8 cellular contexts compared by ENCODE assay signal in genomic region chr1:11098931-11099309, GRCh38. TPM values are rescaled to one million over a fixed set of nuclear protein-coding genes. Genes with fewer than 3 reads are reported as not detected.
DNase-seq lines count a peak whose midpoint lies in the region; FAIRE-seq and TF ChIP-seq lines count a peak whose summit lies in the region.

No MANE protein-coding gene starts in this region.

- intact Hi-C loops in CD14-positive monocyte (cut with micrococcal nuclease): loop anchor here in 1 of 2 donors (5.0 to 10.0 kb wide), 2 partner anchors 82 to 166 kb away; partner anchors contain the start of gene MTOR

- H3K36me3 Mint-ChIP-seq in CD14-positive monocyte (peaks cover 13 to 38% of the 10 kb centered on the region in 2 donors), neural crest cell (ENCODE audit: low read depth) (peaks cover 3% of the 10 kb centered on the region)

- 18 to 26% methylated on average over 4 to 5 of the region's 5 CpGs for WGBS in ectodermal cell, 2 experiments

- H3K4me3 ChIP-seq in LNCaP clone FGC (ENCODE audit: low read depth, low read length) (peak overlapping the region; percentile 96), ectodermal cell (ENCODE audit: insufficient read depth, low read depth, low read length) (peak overlapping the region; percentile 99)

- DNase-seq in CD14-positive monocyte (ENCODE audit: low spot score): no peak
- DNase-seq in LNCaP clone FGC (ENCODE audit: low read depth): no peak
- DNase-seq in neural crest cell (ENCODE audit: low read depth, low spot score): no peak
- no peak for DNase-seq in NCI-H1930 (lab: John Stamatoyannopoulos, UW)
- DNase-seq in hepatic stellate cell (ENCODE audit: low spot score): no peak
- no peak for DNase-seq in frontal cortex (ENCODE audit: low spot score in 2 of 2)
- no peak for DNase-seq in cerebellar nuclear complex (lab: John Stamatoyannopoulos, UW)

- peaks cover 9% of the 10 kb centered on the region for H3K4me1 Mint-ChIP-seq in CD14-positive monocyte
- H3K4me1 Mint-ChIP-seq in neural crest cell: peaks cover 23% of the 10 kb centered on the region

- peaks cover 29% of the 10 kb centered on the region for H3K36me3 ChIP-seq in ectodermal cell (ENCODE audit: control insufficient read depth, insufficient read depth, low read length)

- H3K9me3 Mint-ChIP-seq in CD14-positive monocyte: no peaks in the 10 kb centered on the region
- H3K9me3 Mint-ChIP-seq in neural crest cell: no peaks in the 10 kb centered on the region

- H3K27me3 Mint-ChIP-seq in CD14-positive monocyte (ENCODE audit: low read depth in 3 of 3): no peaks in the 10 kb centered on the region
- H3K27me3 Mint-ChIP-seq in neural crest cell (ENCODE audit: low read depth): no peaks in the 10 kb centered on the region

- H3K27me3 ChIP-seq in ectodermal cell (ENCODE audit: control insufficient read depth, insufficient read depth, low read length, poor library complexity, severe bottlenecking): no peaks in the 10 kb centered on the region

- H3K27ac Mint-ChIP-seq in CD14-positive monocyte: peak overlapping the region; percentile 53 to 87 (median 79)
- H3K27ac Mint-ChIP-seq in neural crest cell (ENCODE audit: unreplicated experiment): peak overlapping the region; percentile 98

- no peaks in the 10 kb centered on the region for H3K9me3 ChIP-seq in ectodermal cell (ENCODE audit: control insufficient read depth, low read length)

- no peak for FAIRE-seq in frontal cortex (lab: Jason Lieb, UNC)

- peak overlapping the region; percentile 89 to 96 for H3K4me3 Mint-ChIP-seq in CD14-positive monocyte
- peak overlapping the region; percentile 99 for H3K4me3 Mint-ChIP-seq in neural crest cell

- TF ChIP-seq CTCF in CD14-positive monocyte (IDR thresholded peaks at IDR 0.05): no peak
- no peak for TF ChIP-seq CTCF in LNCaP clone FGC (IDR thresholded peaks at IDR 0.05; ENCODE audit: control insufficient read depth, extremely low read depth, insufficient read depth)
- no peak for TF ChIP-seq CTCF in neural crest cell (conservative IDR thresholded peaks at IDR 0.05)

- no peaks in the 10 kb centered on the region for H3K4me1 ChIP-seq in ectodermal cell (ENCODE audit: control insufficient read depth, insufficient read depth, low read length)

- no peak overlapping the region for H3K27ac ChIP-seq in ectodermal cell (ENCODE audit: insufficient read depth, low read depth, low read length, poor library complexity, severe bottlenecking)

RNA-seq across cellular contexts. Expression of gene EXOSC10, which starts 0.7 kb away (rescaled TPM):
- polyA plus RNA-seq in CD14-positive monocyte: 10 to 100 TPM; 24.0 to 27.4 TPM
- polyA plus RNA-seq in ectodermal cell (2013, experiment 1 of 4): 107 TPM
- 110 TPM for polyA plus RNA-seq in ectodermal cell (2013, experiment 2 of 4)
- 86.2 TPM for polyA plus RNA-seq in ectodermal cell (2013, experiment 3 of 4)
- polyA plus RNA-seq in ectodermal cell (2013, experiment 4 of 4): 90.0 TPM
- 115 and 127 TPM in 2 replicates for total RNA-seq in neural crest cell
- total RNA-seq in frontal cortex: 40.4 TPM

RNA-seq across cellular contexts. Expression of gene SRM, which starts 39.1 kb away (rescaled TPM):
- polyA plus RNA-seq in CD14-positive monocyte: 10 to 100 TPM; 23.2 to 37.6 TPM
- polyA plus RNA-seq in ectodermal cell (2013, experiment 1 of 4): 121 TPM
- polyA plus RNA-seq in ectodermal cell (2013, experiment 2 of 4): 101 TPM
- polyA plus RNA-seq in ectodermal cell (2013, experiment 3 of 4): 96.6 TPM
- polyA plus RNA-seq in ectodermal cell (2013, experiment 4 of 4): 97.6 TPM
- 147 and 152 TPM in 2 replicates for total RNA-seq in neural crest cell
- total RNA-seq in frontal cortex: 18.3 TPM

RNA-seq across cellular contexts. Expression of gene MASP2, which starts 51.9 kb away (rescaled TPM):
- not detected for polyA plus RNA-seq in CD14-positive monocyte
- polyA plus RNA-seq in ectodermal cell (2013, experiment 1 of 4): not detected
- 0.14 TPM for polyA plus RNA-seq in ectodermal cell (2013, experiment 2 of 4)
- 0.11 TPM for polyA plus RNA-seq in ectodermal cell (2013, experiment 3 of 4)
- 0.08 TPM for polyA plus RNA-seq in ectodermal cell (2013, experiment 4 of 4)
- total RNA-seq in neural crest cell: 0.14 TPM in 1 of 2 replicates, not detected in the other
- not detected for total RNA-seq in frontal cortex
